In the genomic region with DNA sequence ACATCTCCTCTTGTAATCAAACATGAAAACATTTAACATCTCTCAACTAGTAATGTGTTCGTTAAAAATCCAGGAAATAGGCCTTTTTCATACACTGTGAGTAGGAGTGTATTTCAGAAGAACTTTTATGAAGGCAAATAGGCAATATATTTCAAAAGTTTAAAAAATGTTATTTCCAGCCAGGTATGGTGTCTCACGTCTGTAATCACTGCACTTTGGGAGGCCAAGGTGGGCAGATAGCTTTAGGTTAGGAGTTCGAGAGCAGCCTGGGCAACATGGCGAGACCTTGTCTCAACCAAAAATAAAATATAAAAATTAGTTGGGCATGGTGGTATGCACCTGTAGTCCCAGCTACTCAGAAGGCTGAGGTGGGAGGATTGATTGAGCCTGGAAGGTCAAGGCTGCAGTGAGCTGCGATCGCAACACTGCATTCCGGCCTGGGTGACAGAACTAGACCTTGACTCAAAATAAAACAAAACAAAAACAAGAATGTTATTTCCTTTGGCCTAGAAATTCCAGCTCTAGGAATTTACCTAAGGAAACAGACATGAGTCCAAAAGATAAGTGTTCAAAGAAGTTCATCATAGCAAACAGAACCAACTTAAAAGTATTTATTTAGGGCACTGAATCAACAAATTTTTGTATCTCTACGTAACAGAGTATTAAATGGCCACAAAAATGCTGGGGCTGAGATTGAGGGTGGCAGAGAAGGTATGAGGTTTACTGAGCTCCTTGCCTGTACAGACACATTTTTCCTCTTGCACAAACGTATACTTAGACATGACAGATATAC, we compare ENCODE assay signal across 25 cellular contexts.
"Had no signal": no experiment of that assay in that cellular context is flagged by ENCODE, and none has a peak within 500 bp of the region (broad histone marks: within the 10 kb centered on the region; RNA-seq: fewer than 3 reads in every experiment).

No MANE protein-coding gene starts in this region.

- DNase-seq: colonic mucosa; dermis blood vessel endothelial cell; effector memory CD4-positive, alpha-beta T cell; foreskin fibroblast; gastrocnemius medialis; head of caudate nucleus; natural killer cell; occipital lobe; ovary; posterior cingulate gyrus; psoas muscle; right cardiac atrium; small intestine; stimulated activated CD4-positive, alpha-beta T cell treated with anti-CD3 and anti-CD28 coated beads, Interleukin-12 subunit alpha, Interleukin-12 subunit beta, amount 100 ng/mL, for 4 hours; stimulated activated CD4-positive, alpha-beta T cell treated with anti-CD3 and anti-CD28 coated beads, Interleukin-1b, Interleukin-23, amount 100 ng/mL, for 48 hours; stimulated activated CD4-positive, alpha-beta T cell treated with anti-CD3 and anti-CD28 coated beads, Interleukin-4, amount 100 ng/mL, for 24 hours; stimulated activated naive B cell treated with anti-CD40 and anti-IgM and Interleukin-4, amounts not matched to agents 10 μg/mL and 1 μg/mL and 100 μg/mL, for 72 hours; transverse colon; upper lobe of right lung; uterus had no signal

- FAIRE-seq: keratinocyte, small intestine had no signal

- H3K27me3 Mint-ChIP-seq: memory B cell; stimulated activated naive B cell treated with anti-CD40 and anti-IgM and Interleukin-4, amounts not matched to agents 10 μg/mL and 1 μg/mL and 100 μg/mL, for 72 hours; stimulated activated naive CD8-positive, alpha-beta T cell treated with anti-CD3 and anti-CD28 coated beads, Interleukin-15, Interleukin-2, amounts not matched to agents 100 ng/mL and 50 ng/mL, for 24 hours had no signal

- H3K27ac Mint-ChIP-seq: memory B cell; natural killer cell; stimulated activated naive B cell treated with anti-CD40 and anti-IgM and Interleukin-4, amounts not matched to agents 10 μg/mL and 1 μg/mL and 100 μg/mL, for 72 hours; stimulated activated naive CD8-positive, alpha-beta T cell treated with anti-CD3 and anti-CD28 coated beads, Interleukin-15, Interleukin-2, amounts not matched to agents 100 ng/mL and 50 ng/mL, for 24 hours had no signal

- H3K4me3 Mint-ChIP-seq: memory B cell; natural killer cell; stimulated activated naive B cell treated with anti-CD40 and anti-IgM and Interleukin-4, amounts not matched to agents 10 μg/mL and 1 μg/mL and 100 μg/mL, for 72 hours; stimulated activated naive CD8-positive, alpha-beta T cell treated with anti-CD3 and anti-CD28 coated beads, Interleukin-15, Interleukin-2, amounts not matched to agents 100 ng/mL and 50 ng/mL, for 24 hours had no signal

- H3K4me1 Mint-ChIP-seq: memory B cell, natural killer cell had no signal

- H3K27ac ChIP-seq: colonic mucosa, gastrocnemius medialis, ovary, psoas muscle, thoracic aorta, transverse colon, upper lobe of right lung, uterus had no signal

- H3K4me3 ChIP-seq: colonic mucosa, gastrocnemius medialis, lung, ovary, psoas muscle, thoracic aorta, transverse colon, upper lobe of right lung, uterus had no signal

- H3K9me3 Mint-ChIP-seq: natural killer cell had no signal

- H3K4me1 ChIP-seq: colonic mucosa, gastrocnemius medialis, psoas muscle, transverse colon, upper lobe of right lung, uterus had no signal

- H3K9me3 ChIP-seq: colonic mucosa, gastrocnemius medialis, ovary, upper lobe of right lung had no signal

- H3K27me3 ChIP-seq: colonic mucosa, gastrocnemius medialis, ovary, transverse colon, upper lobe of right lung, uterus had no signal

- H3K36me3 ChIP-seq: colonic mucosa, gastrocnemius medialis, ovary, thoracic aorta, transverse colon, upper lobe of right lung, uterus had no signal

- ATAC-seq: gastrocnemius medialis; natural killer cell; psoas muscle; right cardiac atrium; stimulated activated naive B cell treated with anti-CD40 and anti-IgM and Interleukin-4, amounts not matched to agents 10 μg/mL and 1 μg/mL and 100 μg/mL, for 72 hours; upper lobe of right lung had no signal
